In the genomic region with DNA sequence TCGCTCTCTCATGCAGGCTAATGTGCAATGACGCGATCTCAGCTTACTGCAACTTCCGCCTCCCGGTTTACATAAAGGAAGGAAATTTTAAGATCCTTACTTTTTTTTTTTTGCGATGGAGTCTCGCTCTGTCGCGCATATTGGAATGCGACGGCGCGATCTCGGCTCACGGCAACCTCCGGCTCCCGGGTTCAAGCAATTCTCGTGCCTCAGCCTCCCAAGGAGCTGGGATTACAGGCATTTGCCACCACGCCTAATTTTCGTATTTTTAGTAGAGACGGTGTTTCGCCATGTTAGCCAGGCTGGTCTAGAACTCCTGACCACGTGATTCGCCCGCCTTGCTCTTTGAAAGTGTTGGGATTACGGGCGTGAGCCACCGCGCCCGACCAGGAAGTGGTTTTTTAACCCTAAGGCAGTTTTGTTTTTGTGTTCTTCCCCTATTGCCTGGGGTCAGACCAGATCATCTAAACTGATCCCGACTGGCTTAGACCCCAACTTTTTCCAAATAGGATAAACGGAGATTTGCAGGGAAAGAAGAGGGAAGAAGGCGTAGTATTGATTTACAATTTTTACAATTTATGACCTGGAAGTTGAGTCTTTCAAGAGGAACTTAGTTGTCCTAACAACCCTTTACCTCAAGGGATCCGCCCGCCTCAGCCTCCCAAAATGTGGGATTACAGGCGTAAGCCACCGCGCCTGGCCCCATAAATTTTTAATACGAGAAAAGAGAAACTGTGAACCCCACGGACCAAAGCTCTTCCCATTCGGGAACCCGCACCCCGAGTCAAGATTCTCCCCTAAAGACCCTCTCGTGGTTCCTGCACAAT, we compare ENCODE assay signal across 8 cellular contexts.
DNase-seq lines count a peak whose midpoint lies in the region; ATAC-seq, FAIRE-seq and TF ChIP-seq lines count a peak whose summit lies in the region.

No MANE protein-coding gene starts in this region.

- H3K27ac ChIP-seq in liver (ENCODE audit: low read depth in 1 of 2, low read length in 2 of 2) (peak overlapping the region; percentile 48 to 69), HepG2 (ENCODE audit: extremely low read length, insufficient read depth, low read length) (no peak overlapping the region), esophagus muscularis mucosa (replicated peaks in 1 of 4) (peak overlapping the region; percentile 85 to 90 (median 88)), muscle layer of duodenum (ENCODE audit: low read length) (peak overlapping the region; percentile 93), stomach (peak overlapping the region; percentile 84 to 94 (median 89))

- ATAC-seq in HepG2 (no peak), GM18873 (IDR thresholded peaks at IDR 0.05; ENCODE audit: low FRiP score, unreplicated experiment) (no peak)

- H3K79me2 ChIP-seq in HepG2 (ENCODE audit: insufficient read depth, low read length), result no peaks in the 10 kb centered on the region

- H3K4me3 ChIP-seq in liver (ENCODE audit: low read depth in 1 of 3, low read length in 3 of 3) (peak overlapping the region; percentile 37 to 59 (median 49)), HepG2 (replicated peaks in 1 of 3; ENCODE audit: insufficient read depth in 1 of 3, low read depth in 2 of 3, low read length in 3 of 3) (no peak overlapping the region), esophagus muscularis mucosa (peak overlapping the region; percentile 66 to 75 (median 70)), muscle layer of duodenum (ENCODE audit: low read depth in 1 of 2, low read length in 2 of 2) (peak overlapping the region; percentile 77 to 81), stomach (peak overlapping the region; percentile 56 to 60 (median 58))

- TF ChIP-seq CTCF in liver (IDR thresholded peaks at IDR 0.05; ENCODE audit: low read depth, low read length, missing input control) (no peak), HepG2 (CRISPR knock-in tag; IDR thresholded peaks at IDR 0.05) (no peak), esophagus muscularis mucosa (IDR thresholded peaks at IDR 0.05) (no peak), stomach (IDR thresholded peaks at IDR 0.05) (no peak)

- no peaks in the 10 kb centered on the region for H4K20me1 ChIP-seq in HepG2 (ENCODE audit: insufficient read depth, low read length)

- POLR2A ChIA-PET in HepG2 (lab: Yijun Ruan, JAX), result no interaction called here

- no peak for TF ChIP-seq RAD21 in liver (IDR thresholded peaks at IDR 0.05)
- TF ChIP-seq RAD21 in HepG2 (CRISPR knock-in tag; IDR thresholded peaks at IDR 0.05), result no peak

- DNase-seq in HepG2 (ENCODE audit: low spot score) (no peak), activated T-cell treated with anti-CD3 and anti-CD28 coated beads for 48 hours (ENCODE audit: low read depth) (peak; percentile 29), esophagus muscularis mucosa (ENCODE audit: extremely low spot score) (no peak), stomach (peak; percentile 56), NCI-H748 (lab: John Stamatoyannopoulos, UW; ENCODE audit: unreplicated experiment) (no peak)

- H3K36me3 ChIP-seq in liver (ENCODE audit: control insufficient read depth in 4 of 4, insufficient read depth in 3 of 4, low read depth in 1 of 4, low read length in 3 of 4), result no peaks in the 10 kb centered on the region
- H3K36me3 ChIP-seq in HepG2 (replicated peaks in 1 of 2; ENCODE audit: control insufficient read depth in 1 of 2, insufficient read depth in 2 of 2, low read length in 2 of 2), result no peaks in the 10 kb centered on the region
- H3K36me3 ChIP-seq in esophagus muscularis mucosa, result no peaks in the 10 kb centered on the region
- H3K36me3 ChIP-seq in muscle layer of duodenum (ENCODE audit: control insufficient read depth in 1 of 2, insufficient read depth in 2 of 2, low read length in 2 of 2), result no peaks in the 10 kb centered on the region
- no peaks in the 10 kb centered on the region for H3K36me3 ChIP-seq in stomach

- in situ Hi-C loops in HepG2 (cut with HindIII; ENCODE audit: extremely low pct_ligation_motif_present, low pct_unique_long_range_greater_than_20kb), result no loop called here

- BruUV-seq in HepG2 (replicated peaks; lab: Mats Ljungman, UMichigan), result no TSS peak

- H3K27me3 ChIP-seq in liver (ENCODE audit: control insufficient read depth in 4 of 4, insufficient read depth in 4 of 4, low read length in 3 of 4) (no peaks in the 10 kb centered on the region), HepG2 (ENCODE audit: control insufficient read depth in 1 of 2, insufficient read depth in 2 of 2, low read length in 2 of 2) (no peaks in the 10 kb centered on the region), esophagus muscularis mucosa (no peaks in the 10 kb centered on the region), muscle layer of duodenum (ENCODE audit: low read depth, low read length) (no peaks in the 10 kb centered on the region), stomach (no peaks in the 10 kb centered on the region)

- H3K4me2 ChIP-seq in HepG2 (ENCODE audit: low read depth, low read length), result no peak overlapping the region

- H3K4me1 ChIP-seq in liver (ENCODE audit: control insufficient read depth in 4 of 4, insufficient read depth in 4 of 4, low read length in 3 of 4) (no peaks in the 10 kb centered on the region), HepG2 (ENCODE audit: insufficient read depth, low read length) (no peaks in the 10 kb centered on the region), esophagus muscularis mucosa (peaks cover 0 to 10% (median 6%) of the 10 kb centered on the region in 4 donors), muscle layer of duodenum (ENCODE audit: control insufficient read depth in 1 of 2, insufficient read depth in 2 of 2, low read length in 2 of 2) (peaks cover 0 to 4% of the 10 kb centered on the region in 2 donors), stomach (peaks cover 0 to 13% (median 6%) of the 10 kb centered on the region in 4 donors)

- WGBS in liver, result 11% methylated on average over 44 of the region's 44 CpGs
- WGBS in HepG2 (ENCODE audit: low lambda C conversion rate), result 64% methylated on average over 44 of the region's 44 CpGs
- 7% methylated on average over 44 of the region's 44 CpGs for WGBS in esophagus muscularis mucosa
- WGBS in stomach, 5 donors, result 7 to 12% (median 9%) methylated on average over 44 of the region's 44 CpGs

- TF ChIP-seq EP300 in HepG2 (IDR thresholded peaks at IDR 0.05; ENCODE audit: low read depth in 2 of 2, low read length in 2 of 2) (no peak), HepG2 (CRISPR knock-in tag; IDR thresholded peaks at IDR 0.05; ENCODE audit: borderline replicate concordance) (no peak), esophagus muscularis mucosa (IDR thresholded peaks at IDR 0.05) (no peak), stomach (IDR thresholded peaks at IDR 0.05) (no peak)

- H3K9ac ChIP-seq in liver (ENCODE audit: low read depth in 1 of 2, low read length in 2 of 2), result peak overlapping the region in 1 of 2 donors; percentile 47
- H3K9ac ChIP-seq in HepG2 (ENCODE audit: insufficient read depth, low read depth, low read length), result no peak overlapping the region

- no peak for FAIRE-seq in HepG2 (lab: Jason Lieb, UNC)

- CTCF ChIA-PET in HepG2 (lab: Yijun Ruan, JAX; ENCODE audit: low intra/inter-chr PET ratio, low total read pairs), result no interaction called here

- no peak for TF ChIP-seq POLR2A in HepG2 (IDR thresholded peaks at IDR 0.05; ENCODE audit: insufficient read depth in 1 of 2, low read depth in 2 of 2, low read length in 2 of 2)
- TF ChIP-seq POLR2A in esophagus muscularis mucosa (IDR thresholded peaks at IDR 0.05; ENCODE audit: low read depth), result no peak
- no peak for TF ChIP-seq POLR2A in stomach (IDR thresholded peaks at IDR 0.05)

- peaks cover 0 to 18% (median 0%) of the 10 kb centered on the region in 4 donors for H3K9me3 ChIP-seq in liver (ENCODE audit: control insufficient read depth in 4 of 4, low read length in 3 of 4)
- H3K9me3 ChIP-seq in HepG2 (ENCODE audit: low read length), result peaks cover 88% of the 10 kb centered on the region
- H3K9me3 ChIP-seq in esophagus muscularis mucosa, result no peaks in the 10 kb centered on the region
- no peaks in the 10 kb centered on the region for H3K9me3 ChIP-seq in muscle layer of duodenum (ENCODE audit: control insufficient read depth in 1 of 2, low read length in 2 of 2)
- H3K9me3 ChIP-seq in stomach, result no peaks in the 10 kb centered on the region

- intact Hi-C loops in HepG2 (cut with micrococcal nuclease; ENCODE audit: unreplicated experiment), result no loop called here
- intact Hi-C loops in esophagus muscularis mucosa (cut with DNase I), result loop anchor here (10.0 kb wide), 1 partner anchor 351 kb away; the partner anchor contains the start of gene ZNF66
- intact Hi-C loops in stomach (cut with DNase I; ENCODE audit: low total_unique reads), result no loop called here

- H2AFZ ChIP-seq in HepG2 (ENCODE audit: low read length), result no peak overlapping the region

TF ChIP-seq in liver, 16 proteins besides CTCF, POLR2A, EP300 and RAD21 (continues in another document):
- no peak for TF ChIP-seq FOXA2 (IDR thresholded peaks at IDR 0.05)
- peak; percentile 36 for TF ChIP-seq YY1 (IDR thresholded peaks at IDR 0.05)

TF ChIP-seq in HepG2, 621 proteins besides CTCF, POLR2A, EP300 and RAD21 (continues in another document):
- no peak for TF ChIP-seq ZNF576 (CRISPR knock-in tag; IDR thresholded peaks at IDR 0.05)

Comparison
In these comparisons a context has a peak if more than half of its experiments do, and no peak if none do; other contexts are left out.
1. H3K4me3 ChIP-seq: peak in liver (3 of 3), esophagus muscularis mucosa (4 of 4), muscle layer of duodenum (2 of 2) and stomach (4 of 4); none in HepG2 (0 of 3).
2. DNase-seq: peak in activated T-cell treated with anti-CD3 and anti-CD28 coated beads for 48 hours (single experiment) and stomach (single experiment); none in HepG2 (single experiment), esophagus muscularis mucosa (single experiment) and NCI-H748 (single experiment).